14 cellular contexts compared by ENCODE assay signal in genomic region chr6:91575032-91575431, GRCh38.
DNase-seq lines count a peak whose midpoint lies in the region; ATAC-seq and TF ChIP-seq lines count a peak whose summit lies in the region.
"Had no signal": no experiment of that assay in that cellular context is flagged by ENCODE, and none has a peak within 500 bp of the region (broad histone marks: within the 10 kb centered on the region; RNA-seq: fewer than 3 reads in every experiment).

No MANE protein-coding gene starts in this region.

- DNase-seq in SHP77 (lab: John Stamatoyannopoulos, UW) (no peak), T1000 (lab: John Stamatoyannopoulos, UW) (no peak), A172 (ENCODE audit: low spot score) (no peak)
- no peak for DNase-seq in naive thymus-derived CD4-positive, alpha-beta T cell
- DNase-seq: activated CD8-positive, alpha-beta memory T cell treated with anti-CD3 and anti-CD28 coated beads, Interleukin-2, amount 50 U/mL, for 48 hours; activated naive CD8-positive, alpha-beta T cell treated with anti-CD3 and anti-CD28 coated beads for 36 hours; Karpas-422; NCI-H526 treated with DMSO at 0.1 percent for 48 hours; stimulated activated CD4-positive, alpha-beta T cell treated with anti-CD3 and anti-CD28 coated beads, Interleukin-4, amount 100 ng/mL, for 1 hour had no signal

- POLR2A ChIA-PET in naive thymus-derived CD4-positive, alpha-beta T cell (lab: Charles Lee), result no interaction called here

- no peak overlapping the region for H3K4me3 Mint-ChIP-seq in naive thymus-derived CD4-positive, alpha-beta T cell
- H3K4me3 Mint-ChIP-seq: activated naive CD8-positive, alpha-beta T cell treated with anti-CD3 and anti-CD28 coated beads for 36 hours; stimulated activated memory B cell treated with anti-CD40 and anti-IgM and Interleukin-4, amounts not matched to agents 10 μg/mL and 1 μg/mL and 100 μg/mL, for 72 hours had no signal

- no peak overlapping the region for H2AFZ ChIP-seq in OCI-LY3 (ENCODE audit: low read depth, low read length)

- H3K27ac Mint-ChIP-seq in naive thymus-derived CD4-positive, alpha-beta T cell, result no peak overlapping the region
- H3K27ac Mint-ChIP-seq: activated naive CD8-positive, alpha-beta T cell treated with anti-CD3 and anti-CD28 coated beads for 36 hours; stimulated activated memory B cell treated with anti-CD40 and anti-IgM and Interleukin-4, amounts not matched to agents 10 μg/mL and 1 μg/mL and 100 μg/mL, for 72 hours had no signal

- H3K4me3 ChIP-seq in OCI-LY3 (ENCODE audit: low read length), result no peak overlapping the region
- H3K4me3 ChIP-seq in naive thymus-derived CD4-positive, alpha-beta T cell (ENCODE audit: low read length), result no peak overlapping the region

- no peaks in the 10 kb centered on the region for H4K20me1 ChIP-seq in OCI-LY3 (ENCODE audit: insufficient read depth, low read length)

- CTCF ChIA-PET in naive thymus-derived CD4-positive, alpha-beta T cell (lab: Charles Lee), result no interaction called here

- H3K27me3 Mint-ChIP-seq in naive thymus-derived CD4-positive, alpha-beta T cell, result no peaks in the 10 kb centered on the region
- H3K27me3 Mint-ChIP-seq: activated naive CD8-positive, alpha-beta T cell treated with anti-CD3 and anti-CD28 coated beads for 36 hours; stimulated activated memory B cell treated with anti-CD40 and anti-IgM and Interleukin-4, amounts not matched to agents 10 μg/mL and 1 μg/mL and 100 μg/mL, for 72 hours had no signal

- intact Hi-C loops in naive thymus-derived CD4-positive, alpha-beta T cell (cut with micrococcal nuclease), result no loop called here

- peaks cover 0 to 5% (median 0%) of the 10 kb centered on the region in 11 donors for H3K9me3 Mint-ChIP-seq in naive thymus-derived CD4-positive, alpha-beta T cell
- H3K9me3 Mint-ChIP-seq: activated naive CD8-positive, alpha-beta T cell treated with anti-CD3 and anti-CD28 coated beads for 36 hours; stimulated activated memory B cell treated with anti-CD40 and anti-IgM and Interleukin-4, amounts not matched to agents 10 μg/mL and 1 μg/mL and 100 μg/mL, for 72 hours had no signal

- peak overlapping the region; percentile 41; the same call in 1 of the 2 replicates for H3K27ac ChIP-seq in OCI-LY3 (ENCODE audit: low read length)
- no peak overlapping the region for H3K27ac ChIP-seq in naive thymus-derived CD4-positive, alpha-beta T cell (ENCODE audit: low read depth, low read length)

- no peaks in the 10 kb centered on the region for H3K9me3 ChIP-seq in OCI-LY3 (ENCODE audit: insufficient read depth, low read length)
- H3K9me3 ChIP-seq in naive thymus-derived CD4-positive, alpha-beta T cell (ENCODE audit: control insufficient read depth in 2 of 3, low read length in 3 of 3), result no peaks in the 10 kb centered on the region

- no peaks in the 10 kb centered on the region for H3K36me3 ChIP-seq in OCI-LY3 (replicated peaks; ENCODE audit: low read depth, low read length)
- H3K36me3 ChIP-seq in naive thymus-derived CD4-positive, alpha-beta T cell (ENCODE audit: control insufficient read depth in 2 of 3, insufficient read depth in 3 of 3, low read length in 3 of 3), result no peaks in the 10 kb centered on the region

- no peaks in the 10 kb centered on the region for H3K79me2 ChIP-seq in OCI-LY3 (ENCODE audit: low read length)

- peak; percentile 23 for TF ChIP-seq CTCF in OCI-LY3 (IDR thresholded peaks at IDR 0.05; ENCODE audit: low read depth, low read length)

- ATAC-seq in GM18499 (IDR thresholded peaks at IDR 0.05; ENCODE audit: insufficient read depth, unreplicated experiment) (peak; percentile 70), GM19467 (IDR thresholded peaks at IDR 0.05; ENCODE audit: unreplicated experiment) (peak; percentile 86), HG02981 (IDR thresholded peaks at IDR 0.05; ENCODE audit: unreplicated experiment) (peak; percentile 92)
- no peak for ATAC-seq in naive thymus-derived CD4-positive, alpha-beta T cell
- ATAC-seq: stimulated activated memory B cell treated with anti-CD40 and anti-IgM and Interleukin-4, amounts not matched to agents 10 μg/mL and 1 μg/mL and 100 μg/mL, for 72 hours had no signal

- no peak overlapping the region for H3K9ac ChIP-seq in OCI-LY3 (ENCODE audit: low read length)

- H3K36me3 Mint-ChIP-seq in naive thymus-derived CD4-positive, alpha-beta T cell, result no peaks in the 10 kb centered on the region
- H3K36me3 Mint-ChIP-seq: activated naive CD8-positive, alpha-beta T cell treated with anti-CD3 and anti-CD28 coated beads for 36 hours; stimulated activated memory B cell treated with anti-CD40 and anti-IgM and Interleukin-4, amounts not matched to agents 10 μg/mL and 1 μg/mL and 100 μg/mL, for 72 hours had no signal

- H3K27me3 ChIP-seq in OCI-LY3 (ENCODE audit: low read depth, low read length), result no peaks in the 10 kb centered on the region
- no peaks in the 10 kb centered on the region for H3K27me3 ChIP-seq in naive thymus-derived CD4-positive, alpha-beta T cell (ENCODE audit: control insufficient read depth in 2 of 2, insufficient read depth in 2 of 2, low read length in 2 of 2)

- H3K4me1 Mint-ChIP-seq in naive thymus-derived CD4-positive, alpha-beta T cell, result no peaks in the 10 kb centered on the region
- H3K4me1 Mint-ChIP-seq: activated naive CD8-positive, alpha-beta T cell treated with anti-CD3 and anti-CD28 coated beads for 36 hours; stimulated activated memory B cell treated with anti-CD40 and anti-IgM and Interleukin-4, amounts not matched to agents 10 μg/mL and 1 μg/mL and 100 μg/mL, for 72 hours had no signal

- peaks cover 21% of the 10 kb centered on the region for H3K4me1 ChIP-seq in OCI-LY3 (ENCODE audit: low read length)
- H3K4me1 ChIP-seq in naive thymus-derived CD4-positive, alpha-beta T cell (ENCODE audit: control insufficient read depth in 2 of 2, insufficient read depth in 2 of 2, low read length in 2 of 2), result no peaks in the 10 kb centered on the region

- H3K4me2 ChIP-seq in OCI-LY3 (ENCODE audit: low read length), result peak overlapping the region; percentile 61
